ENCODE assay signal across 22 cellular contexts in genomic region chr7:14583518-14583917, GRCh38.
"Had no signal": no experiment of that assay in that cellular context is flagged by ENCODE, and none has a peak within 500 bp of the region (broad histone marks: within the 10 kb centered on the region; RNA-seq: fewer than 3 reads in every experiment).

No MANE protein-coding gene starts in this region.

- ATAC-seq: Panc1, PC-3, SK-N-SH treated with all-trans-retinoic acid at 6 μM for 48 hours, T-helper 17 cell had no signal

- H3K4me3 ChIP-seq: MG63, SJCRH30 had no signal

- DNase-seq: IMR-90; Karpas-422; KG1; MG63; NCI-H1105; NCI-H1417; NCI-H1436 treated with DMSO at 0.1 percent for 48 hours; NCI-H187 treated with DMSO at 0.1 percent for 48 hours; NCI-H2029 treated with DMSO at 0.1 percent for 48 hours; NCI-H2171 treated with DMSO at 0.1 percent for 48 hours; NCI-H2227 treated with DMSO at 0.1 percent for 48 hours; NCI-H524; NCI-H526 treated with DMSO at 0.1 percent for 48 hours; NK-92 treated with Interleukin-12 subunit alpha and Interleukin-12 subunit beta, amount 100 ng/mL, for 24 hours; PC-3; SHP77; SJCRH30; T-helper 1 cell; T-helper 17 cell had no signal

- H3K36me3 ChIP-seq: MG63, SJCRH30 had no signal

- H3K27me3 ChIP-seq: MG63, SJCRH30 had no signal

- H3K9me3 ChIP-seq: SJCRH30 had no signal

- H3K27ac ChIP-seq: RWPE1, SJCRH30 had no signal
